Comparison of ENCODE assay signal across 35 cellular contexts in the genomic region with DNA sequence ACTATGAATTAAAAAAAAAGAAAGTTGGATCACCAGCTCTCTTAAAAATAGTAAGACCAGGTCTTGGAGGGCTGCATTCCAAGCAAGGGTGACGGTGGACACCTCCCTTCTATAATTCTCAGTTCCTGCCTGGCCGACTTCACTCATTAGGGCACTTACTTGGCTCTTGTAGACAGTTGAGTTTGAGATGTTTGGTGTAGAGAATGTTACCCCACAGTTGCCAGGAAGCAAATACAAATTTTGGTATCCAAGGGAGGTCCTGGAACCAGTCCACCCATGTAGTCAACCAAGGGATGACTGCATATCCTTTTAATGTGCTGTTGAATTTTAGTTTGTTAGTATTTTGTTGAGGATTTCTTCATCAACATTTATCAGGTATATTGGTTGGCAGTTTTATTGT.
"Had no signal": no experiment of that assay in that cellular context is flagged by ENCODE, and none has a peak within 500 bp of the region (broad histone marks: within the 10 kb centered on the region; RNA-seq: fewer than 3 reads in every experiment).

No MANE protein-coding gene starts in this region.

- H3K27ac ChIP-seq: brain microvascular endothelial cell, esophagus squamous epithelium, WERI-Rb-1 had no signal

- H3K9me3 Mint-ChIP-seq: activated B cell treated with CpG ODN at 0.5 μM for 24 hours; activated CD4-positive, alpha-beta memory T cell treated with anti-CD3 and anti-CD28 coated beads, Interleukin-2, amount 10 ng/mL, durations not matched to agents 7 days and 5 days; activated T-cell treated with anti-CD3 and anti-CD28 coated beads, Interleukin-2, amount 50 U/mL, for 4 hours; activated T-helper 17 cell treated with anti-CD3 and anti-CD28 coated beads, Interleukin-2, amount 50 U/mL, for 72 hours; effector memory CD8-positive, alpha-beta T cell; T-helper 2 cell treated with Interferon-gamma antibody and Interleukin-4, amounts not matched to agents 5 μg/mL and 100 μg/mL, for 36 hours had no signal

- DNase-seq: activated B cell treated with CpG ODN at 0.5 μM for 24 hours; activated CD4-positive, alpha-beta memory T cell treated with anti-CD3 and anti-CD28 coated beads, Interleukin-2, amount 10 ng/mL, durations not matched to agents 7 days and 5 days; activated CD4-positive, alpha-beta T cell treated with anti-CD3 and anti-CD28 coated beads, Interleukin-2, amount 10 ng/mL, durations not matched to agents 24 days and 14 days; activated CD4-positive, alpha-beta T cell treated with anti-CD3 and anti-CD28 coated beads, Interleukin-2, amount 50 U/mL, for 4 hours; activated CD8-positive, alpha-beta memory T cell treated with anti-CD3 and anti-CD28 coated beads, Interleukin-2, amount 50 U/mL, for 48 hours; activated effector memory CD4-positive, alpha-beta T cell treated with Interleukin-2 at 50 U/mL for 16 hours; activated gamma-delta T cell treated with Interleukin-2 at 50 U/mL for 16 hours; activated naive CD4-positive, alpha-beta T cell treated with anti-CD3 and anti-CD28 coated beads, Interleukin-2, amount 50 U/mL, for 16 hours; activated naive CD4-positive, alpha-beta T cell treated with Interleukin-2 at 50 U/mL for 16 hours; activated T-cell treated with anti-CD3 and anti-CD28 coated beads for 4 hours; activated T-cell treated with anti-CD3 and anti-CD28 coated beads, Interleukin-2, amount 50 U/mL, for 4 hours; amniotic stem cell; anterior cingulate cortex; brain microvascular endothelial cell; caudate nucleus; cortex of kidney; dermis blood vessel endothelial cell; effector CD4-positive, alpha-beta T cell; effector memory CD8-positive, alpha-beta T cell; erythroblast; esophagus squamous epithelium; foreskin fibroblast; head of caudate nucleus; T-helper 1 cell; T-helper 17 cell; T1000; WERI-Rb-1 had no signal

- H3K4me3 Mint-ChIP-seq: activated B cell treated with CpG ODN at 0.5 μM for 24 hours; activated CD4-positive, alpha-beta memory T cell treated with anti-CD3 and anti-CD28 coated beads, Interleukin-2, amount 10 ng/mL, durations not matched to agents 7 days and 5 days; activated CD4-positive, alpha-beta T cell treated with anti-CD3 and anti-CD28 coated beads, Interleukin-2, amount 10 ng/mL, durations not matched to agents 24 days and 14 days; activated naive CD8-positive, alpha-beta T cell; activated T-cell treated with anti-CD3 and anti-CD28 coated beads, Interleukin-2, amount 50 U/mL, for 4 hours; activated T-helper 17 cell treated with anti-CD3 and anti-CD28 coated beads, Interleukin-2, amount 50 U/mL, for 72 hours; effector memory CD8-positive, alpha-beta T cell; T-helper 17 cell; T-helper 2 cell treated with Interferon-gamma antibody and Interleukin-4, amounts not matched to agents 5 μg/mL and 100 μg/mL, for 36 hours had no signal

- H3K27ac Mint-ChIP-seq: activated B cell treated with CpG ODN at 0.5 μM for 24 hours; activated CD4-positive, alpha-beta memory T cell treated with anti-CD3 and anti-CD28 coated beads, Interleukin-2, amount 10 ng/mL, durations not matched to agents 7 days and 5 days; activated naive CD8-positive, alpha-beta T cell; activated T-helper 17 cell treated with anti-CD3 and anti-CD28 coated beads, Interleukin-2, amount 50 U/mL, for 72 hours; effector memory CD8-positive, alpha-beta T cell; T-helper 17 cell; T-helper 2 cell treated with Interferon-gamma antibody and Interleukin-4, amounts not matched to agents 5 μg/mL and 100 μg/mL, for 36 hours had no signal

- H3K36me3 ChIP-seq: WERI-Rb-1 had no signal

- H3K9me3 ChIP-seq: esophagus squamous epithelium had no signal

- H3K27me3 ChIP-seq: brain microvascular endothelial cell, esophagus squamous epithelium had no signal

- H3K4me3 ChIP-seq: esophagus squamous epithelium had no signal

- FAIRE-seq: astrocyte, bronchial epithelial cell, colon, frontal cortex had no signal

- H3K4me1 Mint-ChIP-seq: activated B cell treated with CpG ODN at 0.5 μM for 24 hours; activated CD4-positive, alpha-beta memory T cell treated with anti-CD3 and anti-CD28 coated beads, Interleukin-2, amount 10 ng/mL, durations not matched to agents 7 days and 5 days; activated T-helper 17 cell treated with anti-CD3 and anti-CD28 coated beads, Interleukin-2, amount 50 U/mL, for 72 hours had no signal

- ATAC-seq: activated CD4-positive, CD25-positive, alpha-beta regulatory T cell treated with anti-CD3 and anti-CD28 coated beads, Interleukin-2, amount 50 U/mL, for 24 hours; activated T-cell treated with anti-CD3 and anti-CD28 coated beads, Interleukin-2, amount 50 U/mL, for 4 hours; activated T-helper 17 cell treated with anti-CD3 and anti-CD28 coated beads, Interleukin-2, amount 50 U/mL, for 72 hours; effector memory CD8-positive, alpha-beta T cell; T-helper 17 cell had no signal

- H3K27me3 Mint-ChIP-seq: activated B cell treated with CpG ODN at 0.5 μM for 24 hours; activated CD4-positive, alpha-beta memory T cell treated with anti-CD3 and anti-CD28 coated beads, Interleukin-2, amount 10 ng/mL, durations not matched to agents 7 days and 5 days; activated CD4-positive, alpha-beta T cell treated with anti-CD3 and anti-CD28 coated beads, Interleukin-2, amount 10 ng/mL, durations not matched to agents 24 days and 14 days; activated naive CD8-positive, alpha-beta T cell; activated T-helper 17 cell treated with anti-CD3 and anti-CD28 coated beads, Interleukin-2, amount 50 U/mL, for 72 hours; effector memory CD8-positive, alpha-beta T cell; T-helper 17 cell had no signal

- H3K4me1 ChIP-seq: esophagus squamous epithelium had no signal
